ENCODE assay signal across 13 cellular contexts in the genomic region with DNA sequence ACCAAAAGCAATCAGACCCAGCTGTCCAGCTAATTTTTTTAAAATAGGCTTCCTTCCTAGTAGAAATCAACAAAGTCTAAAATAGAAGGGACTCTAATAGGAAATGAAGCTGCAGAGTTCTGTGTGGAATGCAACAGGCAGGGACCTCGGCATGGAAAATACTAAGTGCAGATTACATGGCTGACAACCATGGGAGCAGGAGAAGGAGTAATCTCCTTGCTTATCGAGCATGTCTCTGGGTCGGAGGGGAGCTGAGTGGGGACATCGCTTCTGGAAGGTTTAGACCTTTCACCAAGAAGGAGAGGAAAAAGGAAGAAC. TPM values are rescaled to one million over a fixed set of nuclear protein-coding genes. Genes with fewer than 3 reads are reported as not detected.
A peak's percentile ranks its signal among the peaks of the same experiment; 100 is the strongest.
DNase-seq lines count a peak whose midpoint lies in the region; ATAC-seq and TF ChIP-seq lines count a peak whose summit lies in the region.
"Had no signal": no experiment of that assay in that cellular context is flagged by ENCODE, and none has a peak within 500 bp of the region (broad histone marks: within the 10 kb centered on the region; RNA-seq: fewer than 3 reads in every experiment).

No MANE protein-coding gene starts in this region.

- H3K9me3 ChIP-seq in lower lobe of right lung = no peaks in the 10 kb centered on the region
- H3K9me3 ChIP-seq in thyroid gland = no peaks in the 10 kb centered on the region
- H3K9me3 ChIP-seq in aorta (ENCODE audit: control insufficient read depth, low read length) = no peaks in the 10 kb centered on the region

- H3K4me1 ChIP-seq in lower lobe of right lung (peaks cover 13% of the 10 kb centered on the region), thyroid gland (peaks cover 0 to 4% of the 10 kb centered on the region in 2 donors), aorta (ENCODE audit: control insufficient read depth in 1 of 2, insufficient read depth in 2 of 2, low read length in 2 of 2) (peaks cover 0 to 3% of the 10 kb centered on the region in 2 donors)

- TF ChIP-seq POLR2A in thyroid gland (IDR thresholded peaks at IDR 0.05) = no peak

- ATAC-seq in lower lobe of right lung = no peak
- no peak for ATAC-seq in aorta (ENCODE audit: low FRiP score)
- ATAC-seq in GM21390 (IDR thresholded peaks at IDR 0.05; ENCODE audit: unreplicated experiment) = no peak

- 51 to 57% methylated on average over 4 of the region's 4 CpGs for WGBS in thyroid gland, 2 donors
- WGBS in aorta, 2 donors = 3 to 11% methylated on average over 4 of the region's 4 CpGs

- no peak for TF ChIP-seq CTCF in lower lobe of right lung (IDR thresholded peaks at IDR 0.05)
- no peak for TF ChIP-seq CTCF in thyroid gland (IDR thresholded peaks at IDR 0.05)

- H3K36me3 ChIP-seq in lower lobe of right lung (no peaks in the 10 kb centered on the region), thyroid gland (no peaks in the 10 kb centered on the region), aorta (ENCODE audit: control insufficient read depth in 1 of 2, insufficient read depth in 2 of 2, low read length in 1 of 2) (no peaks in the 10 kb centered on the region)

- peak overlapping the region; percentile 31 for H3K27ac ChIP-seq in caudate nucleus (ENCODE audit: low read depth, low read length)
- H3K27ac ChIP-seq in lower lobe of right lung = peak overlapping the region; percentile 0
- H3K27ac ChIP-seq in thyroid gland = peak overlapping the region in 2 of 3 donors; percentile 24 to 40
- H3K27ac ChIP-seq in aorta (ENCODE audit: low read depth in 1 of 2, low read length in 2 of 2) = peak overlapping the region in 1 of 2 donors; percentile 34
- H3K27ac ChIP-seq: GM23248, PC-9 had no signal

- intact Hi-C loops in lower lobe of right lung (cut with DNase I) = no loop called here
- intact Hi-C loops in thyroid gland (cut with DNase I) = no loop called here
- intact Hi-C loops in aorta (cut with DNase I) = no loop called here

- DNase-seq in activated CD8-positive, alpha-beta memory T cell treated with anti-CD3 and anti-CD28 coated beads, Interleukin-2, amount 50 U/mL, for 48 hours = peak; percentile 52
- DNase-seq in activated CD8-positive, alpha-beta memory T cell treated with anti-CD3 and anti-CD28 coated beads for 24 hours = no peak
- DNase-seq in caudate nucleus (lab: John Stamatoyannopoulos, UW) (peak in 1 of 61 donors; percentile 12), lower lobe of right lung (no peak), thyroid gland (no peak), aorta (no peak), SIG-M5 (lab: John Stamatoyannopoulos, UW) (no peak)
- DNase-seq: DMS79 treated with DMSO at 0.1 percent for 48 hours, GM23248, PC-9 had no signal

- H3K27me3 ChIP-seq in lower lobe of right lung (ENCODE audit: low read depth) (no peaks in the 10 kb centered on the region), thyroid gland (no peaks in the 10 kb centered on the region), aorta (ENCODE audit: control insufficient read depth in 1 of 2, insufficient read depth in 2 of 2, low read length in 1 of 2) (no peaks in the 10 kb centered on the region)

- H3K4me3 ChIP-seq in lower lobe of right lung (peak overlapping the region; percentile 20), thyroid gland (replicated peaks in 1 of 3) (no peak overlapping the region), aorta (ENCODE audit: low read length in 2 of 2) (no peak overlapping the region)
- H3K4me3 ChIP-seq: GM23248, PC-9 had no signal

RNA-seq across cellular contexts. Expression of gene ZNF831, which starts 16.9 kb away (rescaled TPM):
- total RNA-seq in lower lobe of right lung (1.0 TPM), thyroid gland (1 to 10 TPM in 3 of 4 donors, under 1 TPM in 1; 0.78 to 2.3 (median 1.6) TPM), aorta (under 1 TPM; 0.57 to 0.68 TPM)
- polyA plus RNA-seq in aorta = under 1 TPM in 1 of 2 donors, not detected in 1; 0.03 TPM
- total RNA-seq: fibroblast of lung, GM23248, MCF 10A, PC-9 had no signal
- polyA plus RNA-seq: fibroblast of lung, GM23248 had no signal
